In genomic region chr17:76081295-76082210, GRCh38 we compare ENCODE assay signal across 15 cellular contexts. TPM values are rescaled to one million over a fixed set of nuclear protein-coding genes. Genes with fewer than 3 reads are reported as not detected.
DNase-seq lines count a peak whose midpoint lies in the region; ATAC-seq, FAIRE-seq and TF ChIP-seq lines count a peak whose summit lies in the region.
"Had no signal": no experiment of that assay in that cellular context is flagged by ENCODE, and none has a peak within 500 bp of the region (broad histone marks: within the 10 kb centered on the region; RNA-seq: fewer than 3 reads in every experiment).

No MANE protein-coding gene starts in this region.

- H3K36me3 ChIP-seq in left ventricle myocardium inferior: peaks cover 35% of the 10 kb centered on the region
- H3K36me3 ChIP-seq in upper lobe of right lung: peaks cover 37% of the 10 kb centered on the region

- no peak for TF ChIP-seq POLR2A in H54 (IDR thresholded peaks at IDR 0.05; ENCODE audit: low read depth, low read length)

- H3K27me3 ChIP-seq in left ventricle myocardium inferior (ENCODE audit: low read depth): peaks cover 35% of the 10 kb centered on the region
- peaks cover 26% of the 10 kb centered on the region for H3K27me3 ChIP-seq in upper lobe of right lung
- H3K27me3 ChIP-seq: testis had no signal

- intact Hi-C loops in Right ventricle myocardium inferior (cut with DNase I) (no loop called here), left ventricle myocardium inferior (cut with micrococcal nuclease) (no loop called here), upper lobe of right lung (cut with DNase I) (no loop called here)

- H3K9me3 ChIP-seq in left ventricle myocardium inferior (replicated peaks) (no peaks in the 10 kb centered on the region), upper lobe of right lung (no peaks in the 10 kb centered on the region)
- H3K9me3 ChIP-seq: mucosa of descending colon, testis had no signal

- no peak overlapping the region for H3K4me3 ChIP-seq in left ventricle myocardium inferior
- H3K4me3 ChIP-seq in upper lobe of right lung: no peak overlapping the region
- H3K4me3 ChIP-seq: mucosa of descending colon, SJSA1, testis had no signal

- TF ChIP-seq CTCF in left ventricle myocardium inferior (IDR thresholded peaks at IDR 0.05; ENCODE audit: borderline replicate concordance): no peak
- TF ChIP-seq CTCF in upper lobe of right lung (IDR thresholded peaks at IDR 0.05): no peak

- ATAC-seq in Right ventricle myocardium inferior (peak; percentile 8), upper lobe of right lung (no peak), GM21717 (IDR thresholded peaks at IDR 0.05; ENCODE audit: unreplicated experiment) (no peak)

- DNase-seq in Right ventricle myocardium inferior (ENCODE audit: missing footprints): no peak
- no peak for DNase-seq in left ventricle myocardium inferior
- peak; percentile 34 for DNase-seq in iPS-NIHi11 (ENCODE audit: low spot score)
- DNase-seq in upper lobe of right lung: peak; percentile 62
- no peak for DNase-seq in H54 (ENCODE audit: insufficient read length, low spot score)
- DNase-seq: activated naive CD4-positive, alpha-beta T cell; NCI-H2171; testis had no signal

- H3K27ac ChIP-seq in left ventricle myocardium inferior (replicated peaks) (no peak overlapping the region), upper lobe of right lung (no peak overlapping the region)
- H3K27ac ChIP-seq: SJSA1, testis had no signal

- no peak for FAIRE-seq in H54 (lab: Jason Lieb, UNC)
- FAIRE-seq: bronchial epithelial cell, GM19239 had no signal

- H3K4me1 ChIP-seq in left ventricle myocardium inferior (peaks cover 27% of the 10 kb centered on the region), upper lobe of right lung (peaks cover 7% of the 10 kb centered on the region)

RNA-seq across cellular contexts. Expression of gene ZACN, which starts 2.6 kb away (rescaled TPM):
- total RNA-seq in Right ventricle myocardium inferior (not detected), left ventricle myocardium inferior (not detected), upper lobe of right lung (not detected)
- total RNA-seq: A673, bronchial epithelial cell, G401, SJSA1 had no signal

RNA-seq across cellular contexts. Expression of gene GALR2, which starts 7.0 kb away (rescaled TPM):
- total RNA-seq in Right ventricle myocardium inferior (not detected), left ventricle myocardium inferior (not detected), upper lobe of right lung (not detected)
- total RNA-seq: A673, bronchial epithelial cell had no signal

RNA-seq across cellular contexts. Expression of gene SRP68, which starts 9.2 kb away (rescaled TPM):
- 60.1 TPM for total RNA-seq in Right ventricle myocardium inferior
- 57.4 TPM for total RNA-seq in left ventricle myocardium inferior
- 74.9 TPM for total RNA-seq in upper lobe of right lung

RNA-seq across cellular contexts. Expression of gene EXOC7, which starts 22.0 kb away (rescaled TPM):
- total RNA-seq in Right ventricle myocardium inferior (70.9 TPM), left ventricle myocardium inferior (81.1 TPM), upper lobe of right lung (121 TPM)

RNA-seq across cellular contexts. Expression of gene EVPL, which starts 54.4 kb away (rescaled TPM):
- total RNA-seq in Right ventricle myocardium inferior: 0.11 TPM
- total RNA-seq in left ventricle myocardium inferior: not detected
- 46.8 TPM for total RNA-seq in upper lobe of right lung
- total RNA-seq: SJSA1 had no signal

Comparison
In these comparisons a context has a peak if more than half of its experiments do, and no peak if none do; other contexts are left out.
1. DNase-seq: peak in iPS-NIHi11 (single experiment) and upper lobe of right lung (single experiment); none in Right ventricle myocardium inferior (single experiment), left ventricle myocardium inferior (single experiment) and H54 (single experiment).